In genomic region chr5:135600141-135600570, GRCh38 we compare ENCODE assay signal across 15 cellular contexts. TPM values are rescaled to one million over a fixed set of nuclear protein-coding genes. Genes with fewer than 3 reads are reported as not detected.
A peak's percentile ranks its signal among the peaks of the same experiment; 100 is the strongest.
DNase-seq lines count a peak whose midpoint lies in the region; ATAC-seq and TF ChIP-seq lines count a peak whose summit lies in the region.
"Had no signal": no experiment of that assay in that cellular context is flagged by ENCODE, and none has a peak within 500 bp of the region (broad histone marks: within the 10 kb centered on the region; RNA-seq: fewer than 3 reads in every experiment).

No MANE protein-coding gene starts in this region.

- DNase-seq in activated CD8-positive, alpha-beta T cell treated with anti-CD3 and anti-CD28 coated beads, Interleukin-2, amount 10 ng/mL, durations not matched to agents 7 days and 5 days, result peak; percentile 3
- no peak for DNase-seq in activated CD8-positive, alpha-beta T cell treated with anti-CD3 and anti-CD28 coated beads for 36 hours
- DNase-seq in esophagus muscularis mucosa (ENCODE audit: extremely low spot score), result peak; percentile 47
- DNase-seq in activated naive CD4-positive, alpha-beta T cell treated with anti-CD3 and anti-CD28 coated beads, Interleukin-2, amount 50 U/mL, for 16 hours, result no peak
- DNase-seq in right cardiac atrium, result no peak
- no peak for DNase-seq in endothelial cell (ENCODE audit: low spot score)
- DNase-seq: Calu3; CD4-positive, CD25-positive, alpha-beta regulatory T cell; DMS 273 treated with DMSO at 0.1 percent for 48 hours; DMS79 had no signal

- H3K36me3 ChIP-seq in esophagus muscularis mucosa, result no peaks in the 10 kb centered on the region
- H3K36me3 ChIP-seq: HAP-1 had no signal

- no peak overlapping the region for H3K4me3 Mint-ChIP-seq in activated CD8-positive, alpha-beta T cell treated with anti-CD3 and anti-CD28 coated beads, Interleukin-2, amount 10 ng/mL, durations not matched to agents 7 days and 5 days
- H3K4me3 Mint-ChIP-seq in activated CD8-positive, alpha-beta T cell treated with anti-CD3 and anti-CD28 coated beads for 36 hours, result no peak overlapping the region
- H3K4me3 Mint-ChIP-seq in endothelial cell (ENCODE audit: unreplicated experiment), result no peak overlapping the region
- H3K4me3 Mint-ChIP-seq: CD4-positive, CD25-positive, alpha-beta regulatory T cell had no signal

- H3K9me3 ChIP-seq in esophagus muscularis mucosa, result no peaks in the 10 kb centered on the region
- H3K9me3 ChIP-seq in right cardiac atrium (ENCODE audit: control insufficient read depth, low read length), result no peaks in the 10 kb centered on the region
- H3K9me3 ChIP-seq: HAP-1 had no signal

- H3K27me3 Mint-ChIP-seq in activated CD8-positive, alpha-beta T cell treated with anti-CD3 and anti-CD28 coated beads, Interleukin-2, amount 10 ng/mL, durations not matched to agents 7 days and 5 days (ENCODE audit: low read depth), result peaks cover 6% of the 10 kb centered on the region
- H3K27me3 Mint-ChIP-seq in activated CD8-positive, alpha-beta T cell treated with anti-CD3 and anti-CD28 coated beads for 36 hours, result no peaks in the 10 kb centered on the region
- H3K27me3 Mint-ChIP-seq in endothelial cell (ENCODE audit: unreplicated experiment), result peaks cover 8% of the 10 kb centered on the region
- H3K27me3 Mint-ChIP-seq: CD4-positive, CD25-positive, alpha-beta regulatory T cell had no signal

- TF ChIP-seq CTCF in activated CD8-positive, alpha-beta T cell treated with anti-CD3 and anti-CD28 coated beads for 36 hours (IDR thresholded peaks at IDR 0.05), result no peak
- TF ChIP-seq CTCF in esophagus muscularis mucosa (IDR thresholded peaks at IDR 0.05), result no peak
- no peak for TF ChIP-seq CTCF in endothelial cell (IDR thresholded peaks at IDR 0.05; ENCODE audit: unreplicated experiment)

- CTCF ChIA-PET in activated CD8-positive, alpha-beta T cell treated with anti-CD3 and anti-CD28 coated beads, Interleukin-2, amount 10 ng/mL, durations not matched to agents 7 days and 5 days (lab: Charles Lee), result no interaction called here
- CTCF ChIA-PET in activated CD8-positive, alpha-beta T cell treated with anti-CD3 and anti-CD28 coated beads for 36 hours (lab: Charles Lee), result no interaction called here

- H3K4me1 ChIP-seq in esophagus muscularis mucosa, result no peaks in the 10 kb centered on the region
- no peaks in the 10 kb centered on the region for H3K4me1 ChIP-seq in right cardiac atrium (ENCODE audit: control insufficient read depth, insufficient read depth, low read length)
- H3K4me1 ChIP-seq: HAP-1 had no signal

- H3K27ac ChIP-seq in esophagus muscularis mucosa (replicated peaks in 1 of 4) (no peak overlapping the region), skin epidermis (peak overlapping the region in 11 of 21 experiments; percentile 12 to 78 (median 34)), right cardiac atrium (ENCODE audit: low read length) (no peak overlapping the region)
- H3K27ac ChIP-seq: 22Rv1 had no signal

- no peaks in the 10 kb centered on the region for H3K4me1 Mint-ChIP-seq in activated CD8-positive, alpha-beta T cell treated with anti-CD3 and anti-CD28 coated beads, Interleukin-2, amount 10 ng/mL, durations not matched to agents 7 days and 5 days (ENCODE audit: low read depth)
- no peaks in the 10 kb centered on the region for H3K4me1 Mint-ChIP-seq in activated CD8-positive, alpha-beta T cell treated with anti-CD3 and anti-CD28 coated beads for 36 hours (ENCODE audit: low read depth)
- peaks cover 13% of the 10 kb centered on the region for H3K4me1 Mint-ChIP-seq in endothelial cell (ENCODE audit: unreplicated experiment)
- H3K4me1 Mint-ChIP-seq: CD4-positive, CD25-positive, alpha-beta regulatory T cell had no signal

- H3K9me3 Mint-ChIP-seq in activated CD8-positive, alpha-beta T cell treated with anti-CD3 and anti-CD28 coated beads, Interleukin-2, amount 10 ng/mL, durations not matched to agents 7 days and 5 days (ENCODE audit: insufficient read depth), result no peaks in the 10 kb centered on the region
- H3K9me3 Mint-ChIP-seq in activated CD8-positive, alpha-beta T cell treated with anti-CD3 and anti-CD28 coated beads for 36 hours, result no peaks in the 10 kb centered on the region
- no peaks in the 10 kb centered on the region for H3K9me3 Mint-ChIP-seq in endothelial cell (ENCODE audit: unreplicated experiment)

- intact Hi-C loops in activated CD8-positive, alpha-beta T cell treated with anti-CD3 and anti-CD28 coated beads for 36 hours (cut with micrococcal nuclease), result no loop called here
- intact Hi-C loops in esophagus muscularis mucosa (cut with DNase I), result no loop called here
- intact Hi-C loops in right cardiac atrium (cut with DNase I), result no loop called here

- 58% methylated on average over 5 of the region's 5 CpGs for WGBS in esophagus muscularis mucosa
- WGBS in right cardiac atrium, result 70% methylated on average over 5 of the region's 5 CpGs

- H3K36me3 Mint-ChIP-seq in activated CD8-positive, alpha-beta T cell treated with anti-CD3 and anti-CD28 coated beads, Interleukin-2, amount 10 ng/mL, durations not matched to agents 7 days and 5 days (ENCODE audit: low read depth), result no peaks in the 10 kb centered on the region
- H3K36me3 Mint-ChIP-seq in activated CD8-positive, alpha-beta T cell treated with anti-CD3 and anti-CD28 coated beads for 36 hours (ENCODE audit: low read depth), result no peaks in the 10 kb centered on the region
- no peaks in the 10 kb centered on the region for H3K36me3 Mint-ChIP-seq in endothelial cell (ENCODE audit: low read depth, unreplicated experiment)
- H3K36me3 Mint-ChIP-seq: CD4-positive, CD25-positive, alpha-beta regulatory T cell had no signal

- H3K27me3 ChIP-seq in esophagus muscularis mucosa, result peaks cover 0 to 5% (median 0%) of the 10 kb centered on the region in 4 donors
- no peaks in the 10 kb centered on the region for H3K27me3 ChIP-seq in right cardiac atrium (ENCODE audit: control insufficient read depth, insufficient read depth)

- TF ChIP-seq POLR2A in esophagus muscularis mucosa (IDR thresholded peaks at IDR 0.05; ENCODE audit: low read depth), result no peak

- no peak overlapping the region for H3K4me3 ChIP-seq in esophagus muscularis mucosa
- no peak overlapping the region for H3K4me3 ChIP-seq in skin epidermis
- H3K4me3 ChIP-seq in right cardiac atrium (ENCODE audit: low read length), result no peak overlapping the region
- H3K4me3 ChIP-seq: HAP-1 had no signal

- ATAC-seq in activated CD8-positive, alpha-beta T cell treated with anti-CD3 and anti-CD28 coated beads, Interleukin-2, amount 10 ng/mL, durations not matched to agents 7 days and 5 days, result no peak
- ATAC-seq in activated CD8-positive, alpha-beta T cell treated with anti-CD3 and anti-CD28 coated beads for 36 hours, result no peak
- ATAC-seq in right cardiac atrium, result no peak
- ATAC-seq: HepG2 had no signal

- no peak overlapping the region for H3K27ac Mint-ChIP-seq in activated CD8-positive, alpha-beta T cell treated with anti-CD3 and anti-CD28 coated beads, Interleukin-2, amount 10 ng/mL, durations not matched to agents 7 days and 5 days
- no peak overlapping the region for H3K27ac Mint-ChIP-seq in activated CD8-positive, alpha-beta T cell treated with anti-CD3 and anti-CD28 coated beads for 36 hours
- no peak overlapping the region for H3K27ac Mint-ChIP-seq in endothelial cell (ENCODE audit: unreplicated experiment)
- H3K27ac Mint-ChIP-seq: CD4-positive, CD25-positive, alpha-beta regulatory T cell had no signal

- POLR2A ChIA-PET in activated CD8-positive, alpha-beta T cell treated with anti-CD3 and anti-CD28 coated beads, Interleukin-2, amount 10 ng/mL, durations not matched to agents 7 days and 5 days (lab: Charles Lee), result interaction anchor here (0.6 kb wide), 1 partner anchor 455 kb away, joined by 3 read pairs; no protein-coding TSS in a partner anchor
- POLR2A ChIA-PET in activated CD8-positive, alpha-beta T cell treated with anti-CD3 and anti-CD28 coated beads for 36 hours (lab: Charles Lee), result no interaction called here

- TF ChIP-seq EP300 in esophagus muscularis mucosa (IDR thresholded peaks at IDR 0.05), result no peak

RNA-seq across cellular contexts. Expression of gene CXCL14, which starts 21.4 kb away (rescaled TPM):
- total RNA-seq in activated CD8-positive, alpha-beta T cell treated with anti-CD3 and anti-CD28 coated beads, Interleukin-2, amount 10 ng/mL, durations not matched to agents 7 days and 5 days, result not detected
- total RNA-seq in activated CD8-positive, alpha-beta T cell treated with anti-CD3 and anti-CD28 coated beads for 36 hours, result not detected
- 1 to 10 TPM in 3 of 4 donors, under 1 TPM in 1; 0.42 to 4.0 (median 2.6) TPM for total RNA-seq in esophagus muscularis mucosa
- total RNA-seq in right cardiac atrium, result 1 to 10 TPM in 1 of 4 donors, under 1 TPM in 1, not detected in 2; 0.85 to 8.9 TPM
- 4.5 TPM for polyA plus RNA-seq in right cardiac atrium
- 0.13 TPM for total RNA-seq in endothelial cell (ENCODE audit: unreplicated experiment)
- total RNA-seq: A673; Calu3; CD4-positive, CD25-positive, alpha-beta regulatory T cell; HepG2 had no signal
- polyA plus RNA-seq: CD4-positive, CD25-positive, alpha-beta regulatory T cell; HepG2 had no signal

Comparison
In these comparisons a context has a peak if more than half of its experiments do, and no peak if none do; other contexts are left out.
1. DNase-seq: peak in activated CD8-positive, alpha-beta T cell treated with anti-CD3 and anti-CD28 coated beads, Interleukin-2, amount 10 ng/mL, durations not matched to agents 7 days and 5 days (single experiment) and esophagus muscularis mucosa (single experiment); none in activated CD8-positive, alpha-beta T cell treated with anti-CD3 and anti-CD28 coated beads for 36 hours (single experiment), activated naive CD4-positive, alpha-beta T cell treated with anti-CD3 and anti-CD28 coated beads, Interleukin-2, amount 50 U/mL, for 16 hours (single experiment), right cardiac atrium (0 of 3) and endothelial cell (single experiment).
2. H3K27ac ChIP-seq: peak in skin epidermis (11 of 21); none in esophagus muscularis mucosa (0 of 4) and right cardiac atrium (single experiment).